6 cellular contexts compared by ENCODE assay signal in genomic region chr1:1013922-1014617, GRCh38. TPM values are rescaled to one million over a fixed set of nuclear protein-coding genes. Genes with fewer than 3 reads are reported as not detected.
DNase-seq lines count a peak whose midpoint lies in the region; TF ChIP-seq lines count a peak whose summit lies in the region.

No MANE protein-coding gene starts in this region.

- H3K36me3 ChIP-seq in PC-9 (ENCODE audit: low read depth): no peaks in the 10 kb centered on the region
- H3K36me3 ChIP-seq in spleen: no peaks in the 10 kb centered on the region

- intact Hi-C loops in PC-9 (cut with micrococcal nuclease; ENCODE audit: unreplicated experiment): loop anchor here (1.0 kb wide), 1 partner anchor 13 kb away; no protein-coding TSS in a partner anchor
- intact Hi-C loops in spleen (cut with DNase I; ENCODE audit: low total_unique reads): no loop called here

- 41 to 75% (median 62%) methylated on average over 25 to 41 of the region's 41 CpGs for WGBS in spleen, 5 donors

- H3K4me2 ChIP-seq in PC-9: peak overlapping the region; percentile 87

- CTCF ChIA-PET in PC-9 (lab: Charles Lee): interaction anchor here (0.6 kb wide), 1 partner anchor 45 kb away, joined by 3 read pairs; no protein-coding TSS in a partner anchor

- TF ChIP-seq CTCF in PC-9 (conservative IDR thresholded peaks at IDR 0.05) (no peak), spleen (IDR thresholded peaks at IDR 0.05 in 8 of 11, conservative IDR thresholded peaks at IDR 0.05 in 3 of 11) (no peak)

- peak; percentile 57 for DNase-seq in DMS114 treated with DMSO at 0.1 percent for 48 hours (lab: John Stamatoyannopoulos, UW; ENCODE audit: unreplicated experiment)
- DNase-seq in PC-9: no peak
- peak; percentile 35 to 38 for DNase-seq in erythroblast (lab: John Stamatoyannopoulos, UW)
- DNase-seq in spleen: peak; percentile 87
- no peak for DNase-seq in SIG-M5 treated with dmso at 0.1 percent for 504 hours (lab: John Stamatoyannopoulos, UW; ENCODE audit: unreplicated experiment)
- no peak for DNase-seq in medulla oblongata (ENCODE audit: extremely low spot score)

- H3K27me3 ChIP-seq in PC-9 (ENCODE audit: insufficient read depth, low read depth) (no peaks in the 10 kb centered on the region), spleen (replicated peaks in 1 of 7) (no peaks in the 10 kb centered on the region)

- no peak for TF ChIP-seq POLR2A in erythroblast (IDR thresholded peaks at IDR 0.05; ENCODE audit: low read length)
- no peak for TF ChIP-seq POLR2A in spleen (IDR thresholded peaks at IDR 0.05)

- peak overlapping the region; percentile 78; the same call in 1 of the 2 replicates for H2AFZ ChIP-seq in PC-9

- no peaks in the 10 kb centered on the region for H4K20me1 ChIP-seq in PC-9 (ENCODE audit: insufficient read depth)

- H3K9me3 ChIP-seq in PC-9 (ENCODE audit: insufficient read depth, low read depth): no peaks in the 10 kb centered on the region
- no peaks in the 10 kb centered on the region for H3K9me3 ChIP-seq in spleen

- H3K4me1 ChIP-seq in PC-9 (replicated peaks; ENCODE audit: insufficient read depth) (peaks cover 12% of the 10 kb centered on the region), spleen (peaks cover 3 to 43% (median 33%) of the 10 kb centered on the region in 6 donors)

- peak overlapping the region; percentile 65 for H3K4me3 ChIP-seq in PC-9
- H3K4me3 ChIP-seq in spleen: peak overlapping the region; percentile 41 to 75 (median 50)

- H3K79me2 ChIP-seq in PC-9 (ENCODE audit: low read depth): no peaks in the 10 kb centered on the region

- peaks cover 32% of the 10 kb centered on the region for H3F3A ChIP-seq in PC-9 (ENCODE audit: insufficient read depth, low read depth)

- POLR2A ChIA-PET in PC-9 (lab: Charles Lee; ENCODE audit: unreplicated experiment): interaction anchor here (0.6 to 0.8 kb wide), 2 partner anchors 14 to 53 kb away, joined by 4 to 5 read pairs; partner anchors contain the start of gene HES4

- no TSS peak for BruUV-seq in PC-9 (replicated peaks; lab: Mats Ljungman, UMichigan)

- peak overlapping the region; percentile 74; the same call in 1 of the 2 replicates for H3K27ac ChIP-seq in PC-9
- peak overlapping the region; percentile 77 to 98 (median 92) for H3K27ac ChIP-seq in spleen

- no peaks in the 10 kb centered on the region for H3K9me2 ChIP-seq in PC-9 (ENCODE audit: insufficient read depth)

RNA-seq across cellular contexts. Expression of gene ISG15, which starts 0.8 kb away (rescaled TPM):
- total RNA-seq in PC-9 (2021) (20.9 and 37.7 TPM in 2 replicates), spleen (10 to 100 TPM; 23.3 to 93.8 (median 51.0) TPM)
- polyA plus RNA-seq in spleen: 100 to 1,000 TPM; 131 to 230 (median 163) TPM

RNA-seq across cellular contexts. Expression of gene AGRN, which starts 5.8 kb away (rescaled TPM):
- total RNA-seq in PC-9 (2021) (278 and 381 TPM in 2 replicates), spleen (10 to 100 TPM; 10.6 to 27.2 (median 16.9) TPM)
- 10 to 100 TPM in 1 of 3 donors, 1 to 10 TPM in 2; 4.6 to 16.3 (median 5.6) TPM for polyA plus RNA-seq in spleen

RNA-seq across cellular contexts. Expression of gene HES4, which starts 14.2 kb away (rescaled TPM):
- total RNA-seq in PC-9 (2021) (19.2 and 41.8 TPM in 2 replicates), spleen (10 to 100 TPM in 5 of 7 donors, 1 to 10 TPM in 2; 3.8 to 39.0 (median 15.4) TPM)
- 10 to 100 TPM; 20.8 to 64.3 (median 27.8) TPM for polyA plus RNA-seq in spleen

RNA-seq across cellular contexts. Expression of gene PERM1, which starts 32.2 kb away (rescaled TPM):
- total RNA-seq in PC-9 (2021) (0.60 and 0.81 TPM in 2 replicates), spleen (under 1 TPM in 3 of 7 donors, not detected in 4; 0.39 to 0.85 (median 0.60) TPM)
- under 1 TPM; 0.20 to 0.80 (median 0.21) TPM for polyA plus RNA-seq in spleen

RNA-seq across cellular contexts. Expression of gene PLEKHN1, which starts 47.8 kb away (rescaled TPM):
- 9.1 and 11.9 TPM in 2 replicates for total RNA-seq in PC-9 (2021)
- 1 to 10 TPM in 5 of 7 donors, under 1 TPM in 2; 0.65 to 2.2 (median 1.1) TPM for total RNA-seq in spleen
- polyA plus RNA-seq in spleen: under 1 TPM; 0.17 to 0.80 (median 0.63) TPM

Comparison
In these comparisons a context has a peak if more than half of its experiments do, and no peak if none do; other contexts are left out.
1. DNase-seq: peak in DMS114 treated with DMSO at 0.1 percent for 48 hours (single experiment), erythroblast (2 of 2) and spleen (single experiment); none in PC-9 (0 of 2), SIG-M5 treated with dmso at 0.1 percent for 504 hours (single experiment) and medulla oblongata (single experiment).